14 cellular contexts compared by ENCODE assay signal in the genomic region with DNA sequence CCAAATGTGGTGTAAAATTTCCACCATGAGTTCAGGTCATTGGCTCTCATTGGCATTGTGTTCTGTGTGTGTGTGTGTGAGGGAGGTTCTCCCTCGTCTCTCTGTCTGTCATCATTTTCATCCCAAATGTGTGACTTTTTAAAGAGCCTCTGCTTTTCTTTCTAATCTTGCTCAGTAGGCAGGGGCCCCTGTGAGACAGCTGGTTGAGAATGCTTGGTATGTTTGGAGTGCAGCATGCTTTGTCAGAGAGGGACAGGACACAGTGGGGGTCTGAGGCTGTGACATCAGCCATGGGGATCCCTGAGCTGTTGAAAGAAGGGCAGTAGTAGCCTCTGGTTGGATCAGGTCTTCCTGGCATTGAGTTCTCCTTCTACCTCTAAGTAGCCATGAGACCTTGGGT. TPM values are rescaled to one million over a fixed set of nuclear protein-coding genes. Genes with fewer than 3 reads are reported as not detected.
DNase-seq lines count a peak whose midpoint lies in the region; ATAC-seq and TF ChIP-seq lines count a peak whose summit lies in the region.
"Had no signal": no experiment of that assay in that cellular context is flagged by ENCODE, and none has a peak within 500 bp of the region (broad histone marks: within the 10 kb centered on the region; RNA-seq: fewer than 3 reads in every experiment).

No MANE protein-coding gene starts in this region.

- intact Hi-C loops in upper lobe of right lung (cut with DNase I), result no loop called here

- H3K27ac Mint-ChIP-seq in activated naive CD8-positive, alpha-beta T cell treated with anti-CD3 and anti-CD28 coated beads for 36 hours, result no peak overlapping the region
- H3K27ac Mint-ChIP-seq: stimulated activated naive CD8-positive, alpha-beta T cell treated with anti-CD3 and anti-CD28 coated beads, Interleukin-15, Interleukin-2, amounts not matched to agents 100 ng/mL and 50 ng/mL, for 24 hours had no signal

- peaks cover 16% of the 10 kb centered on the region for H3K27me3 Mint-ChIP-seq in activated naive CD8-positive, alpha-beta T cell treated with anti-CD3 and anti-CD28 coated beads for 36 hours

- H3K4me3 ChIP-seq in adipocyte (ENCODE audit: low read length) (peak overlapping the region; percentile 42), upper lobe of right lung (no peak overlapping the region)
- H3K4me3 ChIP-seq: ovary had no signal

- no peaks in the 10 kb centered on the region for H3K9me3 Mint-ChIP-seq in activated naive CD8-positive, alpha-beta T cell treated with anti-CD3 and anti-CD28 coated beads for 36 hours

- peak; percentile 56 for DNase-seq in HK-2 (ENCODE audit: unreplicated experiment)
- peak; percentile 66 for DNase-seq in adipocyte (ENCODE audit: low read depth)
- peak; percentile 69 for DNase-seq in iPS DF 4.7 (ENCODE audit: extremely low read depth, low spot score)
- no peak for DNase-seq in upper lobe of right lung
- DNase-seq in activated naive CD8-positive, alpha-beta T cell treated with anti-CD3 and anti-CD28 coated beads for 36 hours, result no peak
- DNase-seq: activated CD4-positive, alpha-beta T cell treated with anti-CD3 and anti-CD28 coated beads for 48 hours; cerebellar nuclear complex; DMS153; NCI-H1436; ovary; stimulated activated CD4-positive, alpha-beta T cell treated with anti-CD3 and anti-CD28 coated beads, Interleukin-2, amount 100 ng/mL, for 24 hours had no signal

- H3K9me3 ChIP-seq in adipocyte (ENCODE audit: control insufficient read depth, low read length) (no peaks in the 10 kb centered on the region), upper lobe of right lung (no peaks in the 10 kb centered on the region)
- H3K9me3 ChIP-seq: ovary had no signal

- peak overlapping the region; percentile 51 for H3K9ac ChIP-seq in adipocyte (ENCODE audit: low read length)

- H3K27ac ChIP-seq in upper lobe of right lung, result no peak overlapping the region
- H3K27ac ChIP-seq: ovary had no signal

- H3K27me3 ChIP-seq in adipocyte (replicated peaks; ENCODE audit: control insufficient read depth, insufficient read depth, low read length) (no peaks in the 10 kb centered on the region), upper lobe of right lung (no peaks in the 10 kb centered on the region)
- H3K27me3 ChIP-seq: ovary had no signal

- no peak for TF ChIP-seq CTCF in upper lobe of right lung (IDR thresholded peaks at IDR 0.05)

- H3K4me3 Mint-ChIP-seq in activated naive CD8-positive, alpha-beta T cell treated with anti-CD3 and anti-CD28 coated beads for 36 hours, result no peak overlapping the region
- H3K4me3 Mint-ChIP-seq: stimulated activated naive CD8-positive, alpha-beta T cell treated with anti-CD3 and anti-CD28 coated beads, Interleukin-15, Interleukin-2, amounts not matched to agents 100 ng/mL and 50 ng/mL, for 24 hours had no signal

- H3K36me3 ChIP-seq in adipocyte (ENCODE audit: control insufficient read depth, insufficient read depth, low read length, severe bottlenecking) (no peaks in the 10 kb centered on the region), upper lobe of right lung (no peaks in the 10 kb centered on the region)
- H3K36me3 ChIP-seq: ovary had no signal

- peaks cover 4% of the 10 kb centered on the region for H3K4me1 Mint-ChIP-seq in activated naive CD8-positive, alpha-beta T cell treated with anti-CD3 and anti-CD28 coated beads for 36 hours

- ATAC-seq in upper lobe of right lung (peak; percentile 29), HG02884 (IDR thresholded peaks at IDR 0.05; ENCODE audit: unreplicated experiment) (no peak), HG03196 (IDR thresholded peaks at IDR 0.05; ENCODE audit: unreplicated experiment) (no peak)

- H3K36me3 Mint-ChIP-seq in activated naive CD8-positive, alpha-beta T cell treated with anti-CD3 and anti-CD28 coated beads for 36 hours, result no peaks in the 10 kb centered on the region

- peaks cover 55% of the 10 kb centered on the region for H3K4me1 ChIP-seq in adipocyte (ENCODE audit: control insufficient read depth, insufficient read depth, low read length)
- H3K4me1 ChIP-seq in upper lobe of right lung, result peaks cover 19% of the 10 kb centered on the region

RNA-seq across cellular contexts. Expression of gene PTPRM, which starts 10.6 kb away (rescaled TPM):
- total RNA-seq in upper lobe of right lung, result 99.3 TPM
- under 1 TPM; 0.22 to 0.52 TPM for total RNA-seq in activated naive CD8-positive, alpha-beta T cell treated with anti-CD3 and anti-CD28 coated beads for 36 hours

Comparison
In these comparisons a context has a peak if more than half of its experiments do, and no peak if none do; other contexts are left out.
1. DNase-seq: peak in HK-2 (single experiment), adipocyte (single experiment) and iPS DF 4.7 (single experiment); none in upper lobe of right lung (single experiment) and activated naive CD8-positive, alpha-beta T cell treated with anti-CD3 and anti-CD28 coated beads for 36 hours (single experiment).
2. RNA of gene PTPRM, which starts 10.6 kb away (total RNA-seq): 99.3 TPM in upper lobe of right lung (single experiment); 0.22 to 0.52 TPM in activated naive CD8-positive, alpha-beta T cell treated with anti-CD3 and anti-CD28 coated beads for 36 hours; every median in the first group is over 10 times any median in the second.